ENCODE assay signal across 9 cellular contexts in genomic region chr11:57641011-57641410, GRCh38. TPM values are rescaled to one million over a fixed set of nuclear protein-coding genes. Genes with fewer than 3 reads are reported as not detected.
DNase-seq lines count a peak whose midpoint lies in the region; ATAC-seq and TF ChIP-seq lines count a peak whose summit lies in the region.
"Had no signal": no experiment of that assay in that cellular context is flagged by ENCODE, and none has a peak within 500 bp of the region (broad histone marks: within the 10 kb centered on the region; RNA-seq: fewer than 3 reads in every experiment).

No MANE protein-coding gene starts in this region.

- peak overlapping the region; percentile 82 for H3K27ac Mint-ChIP-seq in neural crest cell (ENCODE audit: unreplicated experiment)
- H3K27ac Mint-ChIP-seq: T-helper 17 cell had no signal

- H3K4me1 Mint-ChIP-seq in neural crest cell: peaks cover 73% of the 10 kb centered on the region

- H3K9me3 Mint-ChIP-seq in neural crest cell: no peaks in the 10 kb centered on the region

- no peaks in the 10 kb centered on the region for H3K9me3 ChIP-seq in ascending aorta

- DNase-seq in EH (ENCODE audit: low read depth): peak; percentile 50
- no peak for DNase-seq in LNCaP clone FGC (ENCODE audit: low read depth)
- DNase-seq in choroid plexus epithelial cell (ENCODE audit: low read depth): peak; percentile 65
- DNase-seq in neural crest cell (ENCODE audit: low read depth, low spot score): peak; percentile 46
- DNase-seq in ascending aorta (ENCODE audit: low spot score in 2 of 2): no peak
- DNase-seq: T-helper 17 cell had no signal

- peaks cover 24% of the 10 kb centered on the region for H3K27me3 Mint-ChIP-seq in neural crest cell (ENCODE audit: low read depth)

- peaks cover 23% of the 10 kb centered on the region for H3K36me3 Mint-ChIP-seq in neural crest cell (ENCODE audit: low read depth)

- H3K36me3 ChIP-seq in ascending aorta: no peaks in the 10 kb centered on the region

- no peak overlapping the region for H3K4me3 ChIP-seq in LNCaP clone FGC (ENCODE audit: low read depth, low read length)
- no peak overlapping the region for H3K4me3 ChIP-seq in choroid plexus epithelial cell (ENCODE audit: low read depth, low read length)
- no peak overlapping the region for H3K4me3 ChIP-seq in ascending aorta

- peaks cover 3 to 42% of the 10 kb centered on the region in 2 donors for H3K4me1 ChIP-seq in ascending aorta

- ATAC-seq in HG02840 (IDR thresholded peaks at IDR 0.05; ENCODE audit: low FRiP score, unreplicated experiment) (no peak), GM19463 (IDR thresholded peaks at IDR 0.05; ENCODE audit: unreplicated experiment) (no peak), GM19328 (IDR thresholded peaks at IDR 0.05; ENCODE audit: unreplicated experiment) (no peak)

- intact Hi-C loops in ascending aorta (cut with DNase I): loop anchor here (1.0 kb wide), 1 partner anchor 73 kb away; no protein-coding TSS in a partner anchor

- TF ChIP-seq CTCF in LNCaP clone FGC (IDR thresholded peaks at IDR 0.05; ENCODE audit: control insufficient read depth, extremely low read depth, insufficient read depth) (peak; percentile 22; the same call in 1 of the 2 replicates), choroid plexus epithelial cell (conservative IDR thresholded peaks at IDR 0.05; ENCODE audit: low read depth, low read length) (peak; percentile 69), neural crest cell (conservative IDR thresholded peaks at IDR 0.05) (peak; percentile 33), ascending aorta (IDR thresholded peaks at IDR 0.05) (peak in 1 of 3 experiments; percentile 26)

- peak overlapping the region; percentile 99 for H3K4me3 Mint-ChIP-seq in neural crest cell
- H3K4me3 Mint-ChIP-seq: T-helper 17 cell had no signal

- no peaks in the 10 kb centered on the region for H3K27me3 ChIP-seq in ascending aorta

- H3K27ac ChIP-seq in ascending aorta: no peak overlapping the region

RNA-seq across cellular contexts. Expression of gene YPEL4, which starts 8.7 kb away (rescaled TPM):
- total RNA-seq in neural crest cell (0.37 and 0.55 TPM in 2 replicates), ascending aorta (not detected)

RNA-seq across cellular contexts. Expression of gene CLP1, which starts 16.6 kb away (rescaled TPM):
- total RNA-seq in neural crest cell: 23.8 and 25.7 TPM in 2 replicates
- total RNA-seq in ascending aorta: 1.2 TPM

RNA-seq across cellular contexts. Expression of gene ZDHHC5, which starts 26.9 kb away (rescaled TPM):
- 42.7 and 50.1 TPM in 2 replicates for total RNA-seq in neural crest cell
- total RNA-seq in ascending aorta: 26.2 TPM

RNA-seq across cellular contexts. Expression of gene SERPING1, which starts 43.5 kb away (rescaled TPM):
- 28.0 and 31.7 TPM in 2 replicates for total RNA-seq in neural crest cell
- total RNA-seq in ascending aorta: 607 TPM

Comparison
In these comparisons a context has a peak if more than half of its experiments do, and no peak if none do; other contexts are left out.
1. DNase-seq: peak in EH (single experiment), choroid plexus epithelial cell (single experiment) and neural crest cell (single experiment); none in LNCaP clone FGC (single experiment) and ascending aorta (0 of 2).
2. RNA of gene CLP1, which starts 16.6 kb away (total RNA-seq): 23.8 to 25.7 TPM in neural crest cell; 1.2 TPM in ascending aorta (single experiment); every median in the first group is over 10 times any median in the second.